In genomic region chr20:49964964-49965780, GRCh38 we compare ENCODE assay signal across 1 cellular context.
TF ChIP-seq lines count a peak whose summit lies in the region.

No MANE protein-coding gene starts in this region.

TF ChIP-seq in HepG2, 621 proteins besides CTCF, POLR2A, EP300 and RAD21 (continued from another document and continues in another):
- TF ChIP-seq, protein P1, sequence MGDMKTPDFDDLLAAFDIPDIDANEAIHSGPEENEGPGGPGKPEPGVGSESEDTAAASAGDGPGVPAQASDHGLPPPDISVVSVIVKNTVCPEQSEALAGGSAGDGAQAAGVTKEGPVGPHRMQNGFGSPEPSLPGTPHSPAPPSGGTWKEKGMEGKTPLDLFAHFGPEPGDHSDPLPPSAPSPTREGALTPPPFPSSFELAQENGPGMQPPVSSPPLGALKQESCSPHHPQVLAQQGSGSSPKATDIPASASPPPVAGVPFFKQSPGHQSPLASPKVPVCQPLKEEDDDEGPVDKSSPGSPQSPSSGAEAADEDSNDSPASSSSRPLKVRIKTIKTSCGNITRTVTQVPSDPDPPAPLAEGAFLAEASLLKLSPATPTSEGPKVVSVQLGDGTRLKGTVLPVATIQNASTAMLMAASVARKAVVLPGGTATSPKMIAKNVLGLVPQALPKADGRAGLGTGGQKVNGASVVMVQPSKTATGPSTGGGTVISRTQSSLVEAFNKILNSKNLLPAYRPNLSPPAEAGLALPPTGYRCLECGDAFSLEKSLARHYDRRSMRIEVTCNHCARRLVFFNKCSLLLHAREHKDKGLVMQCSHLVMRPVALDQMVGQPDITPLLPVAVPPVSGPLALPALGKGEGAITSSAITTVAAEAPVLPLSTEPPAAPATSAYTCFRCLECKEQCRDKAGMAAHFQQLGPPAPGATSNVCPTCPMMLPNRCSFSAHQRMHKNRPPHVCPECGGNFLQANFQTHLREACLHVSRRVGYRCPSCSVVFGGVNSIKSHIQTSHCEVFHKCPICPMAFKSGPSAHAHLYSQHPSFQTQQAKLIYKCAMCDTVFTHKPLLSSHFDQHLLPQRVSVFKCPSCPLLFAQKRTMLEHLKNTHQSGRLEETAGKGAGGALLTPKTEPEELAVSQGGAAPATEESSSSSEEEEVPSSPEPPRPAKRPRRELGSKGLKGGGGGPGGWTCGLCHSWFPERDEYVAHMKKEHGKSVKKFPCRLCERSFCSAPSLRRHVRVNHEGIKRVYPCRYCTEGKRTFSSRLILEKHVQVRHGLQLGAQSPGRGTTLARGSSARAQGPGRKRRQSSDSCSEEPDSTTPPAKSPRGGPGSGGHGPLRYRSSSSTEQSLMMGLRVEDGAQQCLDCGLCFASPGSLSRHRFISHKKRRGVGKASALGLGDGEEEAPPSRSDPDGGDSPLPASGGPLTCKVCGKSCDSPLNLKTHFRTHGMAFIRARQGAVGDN (CRISPR knock-in tag; IDR thresholded peaks at IDR 0.05) = peak; percentile 64
- TF ChIP-seq GABPB1 (CRISPR knock-in tag; IDR thresholded peaks at IDR 0.05) (peak; percentile 65), DNMT1 (CRISPR knock-in tag; IDR thresholded peaks at IDR 0.05) (no peak), SNAPC2 (CRISPR knock-in tag; IDR thresholded peaks at IDR 0.05) (0 out of 2 replicates have a peak, but pooled peaks have one; percentile 39), SAP130 (CRISPR knock-in tag; IDR thresholded peaks at IDR 0.05; ENCODE audit: low read depth) (peak; percentile 39), REPIN1 (CRISPR knock-in tag; IDR thresholded peaks at IDR 0.05; ENCODE audit: borderline replicate concordance, low read depth) (peak; percentile 23; the same call in 1 of the 2 replicates), GABPA (IDR thresholded peaks at IDR 0.05; ENCODE audit: low read depth, low read length) (peak; percentile 26; the same call in 1 of the 2 replicates), GABPA (CRISPR knock-in tag; IDR thresholded peaks at IDR 0.05; ENCODE audit: low read depth) (peak; percentile 68), SMAD3 (CRISPR knock-in tag; IDR thresholded peaks at IDR 0.05) (0 out of 2 replicates have a peak, but pooled peaks have one; percentile 6), HDAC2 (CRISPR knock-in tag; IDR thresholded peaks at IDR 0.05) (peak; percentile 52; the same call in 1 of the 2 replicates), KMT2A (CRISPR knock-in tag; IDR thresholded peaks at IDR 0.05) (peak; percentile 40; the same call in 1 of the 2 replicates), ZNF367 (CRISPR knock-in tag; IDR thresholded peaks at IDR 0.05; ENCODE audit: borderline replicate concordance) (no peak), ZNF891 (CRISPR knock-in tag; IDR thresholded peaks at IDR 0.05) (0 out of 2 replicates have a peak, but pooled peaks have one; percentile 42), ZNF629 (CRISPR knock-in tag; conservative IDR thresholded peaks at IDR 0.05) (0 out of 2 replicates have a peak, but pooled peaks have one; percentile 20), PHF8 (CRISPR knock-in tag; IDR thresholded peaks at IDR 0.05) (no peak), TRAFD1 (CRISPR knock-in tag; IDR thresholded peaks at IDR 0.05; ENCODE audit: borderline replicate concordance) (no peak), CREM (IDR thresholded peaks at IDR 0.05) (no peak), CREM (CRISPR knock-in tag; IDR thresholded peaks at IDR 0.05) (no peak), FOSL2 (CRISPR knock-in tag; IDR thresholded peaks at IDR 0.05) (peak; percentile 46; the same call in 1 of the 2 replicates), ZNF530 (CRISPR knock-in tag; IDR thresholded peaks at IDR 0.05; ENCODE audit: low read depth) (no peak), BCL6 (CRISPR knock-in tag; IDR thresholded peaks at IDR 0.05) (peak; percentile 30; the same call in 1 of the 2 replicates), MIER2 (CRISPR knock-in tag; IDR thresholded peaks at IDR 0.05) (0 out of 2 replicates have a peak, but pooled peaks have one; percentile 45), ZNF326 (CRISPR knock-in tag; IDR thresholded peaks at IDR 0.05; ENCODE audit: borderline replicate concordance) (no peak), XRCC5 (optimal IDR thresholded peaks at IDR 0.05; ENCODE audit: low read length) (peak; percentile 92), PRDM15 (CRISPR knock-in tag; IDR thresholded peaks at IDR 0.05) (0 out of 2 replicates have a peak, but pooled peaks have one; percentile 20), ZBTB14 (CRISPR knock-in tag; IDR thresholded peaks at IDR 0.05) (0 out of 2 replicates have a peak, but pooled peaks have one; percentile 52), SP5 (CRISPR knock-in tag; IDR thresholded peaks at IDR 0.05; ENCODE audit: borderline replicate concordance, low read depth) (no peak), ZNF563 (CRISPR knock-in tag; IDR thresholded peaks at IDR 0.05) (no peak), ZNF770 (CRISPR knock-in tag; IDR thresholded peaks at IDR 0.05) (peak; percentile 67; the same call in 1 of the 2 replicates), ZNF761 (CRISPR knock-in tag; conservative IDR thresholded peaks at IDR 0.05) (no peak), SPEN (CRISPR knock-in tag; IDR thresholded peaks at IDR 0.05; ENCODE audit: low read depth) (0 out of 2 replicates have a peak, but pooled peaks have one; percentile 40), ZFX (CRISPR knock-in tag; IDR thresholded peaks at IDR 0.05; ENCODE audit: low read depth) (peak; percentile 53; the same call in 1 of the 2 replicates), ETV5 (CRISPR knock-in tag; IDR thresholded peaks at IDR 0.05; ENCODE audit: borderline replicate concordance) (peak; percentile 92), ZFP36L1 (CRISPR knock-in tag; IDR thresholded peaks at IDR 0.05) (0 out of 2 replicates have a peak, but pooled peaks have one; percentile 37), ZNF546 (CRISPR knock-in tag; conservative IDR thresholded peaks at IDR 0.05) (no peak), CHD4 (IDR thresholded peaks at IDR 0.05; ENCODE audit: borderline replicate concordance, low read length) (0 out of 2 replicates have a peak, but pooled peaks have one; percentile 40), MYC (CRISPR knock-in tag; IDR thresholded peaks at IDR 0.05; ENCODE audit: borderline replicate concordance) (peak; percentile 53; the same call in 1 of the 2 replicates), MEIS2 (CRISPR knock-in tag; IDR thresholded peaks at IDR 0.05) (0 out of 2 replicates have a peak, but pooled peaks have one; percentile 58), BORCS8-MEF2B (CRISPR knock-in tag; IDR thresholded peaks at IDR 0.05) (peak; percentile 42; the same call in 1 of the 2 replicates)
- TF ChIP-seq, protein P2, sequence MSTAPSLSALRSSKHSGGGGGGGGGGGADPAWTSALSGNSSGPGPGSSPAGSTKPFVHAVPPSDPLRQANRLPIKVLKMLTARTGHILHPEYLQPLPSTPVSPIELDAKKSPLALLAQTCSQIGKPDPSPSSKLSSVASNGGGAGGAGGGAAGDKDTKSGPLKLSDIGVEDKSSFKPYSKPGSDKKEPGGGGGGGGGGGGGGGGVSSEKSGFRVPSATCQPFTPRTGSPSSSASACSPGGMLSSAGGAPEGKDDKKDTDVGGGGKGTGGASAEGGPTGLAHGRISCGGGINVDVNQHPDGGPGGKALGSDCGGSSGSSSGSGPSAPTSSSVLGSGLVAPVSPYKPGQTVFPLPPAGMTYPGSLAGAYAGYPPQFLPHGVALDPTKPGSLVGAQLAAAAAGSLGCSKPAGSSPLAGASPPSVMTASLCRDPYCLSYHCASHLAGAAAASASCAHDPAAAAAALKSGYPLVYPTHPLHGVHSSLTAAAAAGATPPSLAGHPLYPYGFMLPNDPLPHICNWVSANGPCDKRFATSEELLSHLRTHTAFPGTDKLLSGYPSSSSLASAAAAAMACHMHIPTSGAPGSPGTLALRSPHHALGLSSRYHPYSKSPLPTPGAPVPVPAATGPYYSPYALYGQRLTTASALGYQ (CRISPR knock-in tag; IDR thresholded peaks at IDR 0.05) = 0 out of 2 replicates have a peak, but pooled peaks have one; percentile 31
- TF ChIP-seq, protein P3, sequence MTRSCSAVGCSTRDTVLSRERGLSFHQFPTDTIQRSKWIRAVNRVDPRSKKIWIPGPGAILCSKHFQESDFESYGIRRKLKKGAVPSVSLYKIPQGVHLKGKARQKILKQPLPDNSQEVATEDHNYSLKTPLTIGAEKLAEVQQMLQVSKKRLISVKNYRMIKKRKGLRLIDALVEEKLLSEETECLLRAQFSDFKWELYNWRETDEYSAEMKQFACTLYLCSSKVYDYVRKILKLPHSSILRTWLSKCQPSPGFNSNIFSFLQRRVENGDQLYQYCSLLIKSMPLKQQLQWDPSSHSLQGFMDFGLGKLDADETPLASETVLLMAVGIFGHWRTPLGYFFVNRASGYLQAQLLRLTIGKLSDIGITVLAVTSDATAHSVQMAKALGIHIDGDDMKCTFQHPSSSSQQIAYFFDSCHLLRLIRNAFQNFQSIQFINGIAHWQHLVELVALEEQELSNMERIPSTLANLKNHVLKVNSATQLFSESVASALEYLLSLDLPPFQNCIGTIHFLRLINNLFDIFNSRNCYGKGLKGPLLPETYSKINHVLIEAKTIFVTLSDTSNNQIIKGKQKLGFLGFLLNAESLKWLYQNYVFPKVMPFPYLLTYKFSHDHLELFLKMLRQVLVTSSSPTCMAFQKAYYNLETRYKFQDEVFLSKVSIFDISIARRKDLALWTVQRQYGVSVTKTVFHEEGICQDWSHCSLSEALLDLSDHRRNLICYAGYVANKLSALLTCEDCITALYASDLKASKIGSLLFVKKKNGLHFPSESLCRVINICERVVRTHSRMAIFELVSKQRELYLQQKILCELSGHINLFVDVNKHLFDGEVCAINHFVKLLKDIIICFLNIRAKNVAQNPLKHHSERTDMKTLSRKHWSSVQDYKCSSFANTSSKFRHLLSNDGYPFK (CRISPR knock-in tag; IDR thresholded peaks at IDR 0.05; ENCODE audit: borderline replicate concordance) = peak; percentile 40; the same call in 1 of the 2 replicates
- TF ChIP-seq, protein P4, sequence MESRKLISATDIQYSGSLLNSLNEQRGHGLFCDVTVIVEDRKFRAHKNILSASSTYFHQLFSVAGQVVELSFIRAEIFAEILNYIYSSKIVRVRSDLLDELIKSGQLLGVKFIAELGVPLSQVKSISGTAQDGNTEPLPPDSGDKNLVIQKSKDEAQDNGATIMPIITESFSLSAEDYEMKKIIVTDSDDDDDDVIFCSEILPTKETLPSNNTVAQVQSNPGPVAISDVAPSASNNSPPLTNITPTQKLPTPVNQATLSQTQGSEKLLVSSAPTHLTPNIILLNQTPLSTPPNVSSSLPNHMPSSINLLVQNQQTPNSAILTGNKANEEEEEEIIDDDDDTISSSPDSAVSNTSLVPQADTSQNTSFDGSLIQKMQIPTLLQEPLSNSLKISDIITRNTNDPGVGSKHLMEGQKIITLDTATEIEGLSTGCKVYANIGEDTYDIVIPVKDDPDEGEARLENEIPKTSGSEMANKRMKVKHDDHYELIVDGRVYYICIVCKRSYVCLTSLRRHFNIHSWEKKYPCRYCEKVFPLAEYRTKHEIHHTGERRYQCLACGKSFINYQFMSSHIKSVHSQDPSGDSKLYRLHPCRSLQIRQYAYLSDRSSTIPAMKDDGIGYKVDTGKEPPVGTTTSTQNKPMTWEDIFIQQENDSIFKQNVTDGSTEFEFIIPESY (CRISPR knock-in tag; IDR thresholded peaks at IDR 0.05) = peak; percentile 31; the same call in 1 of the 2 replicates
